Comparison of ENCODE assay signal across 22 cellular contexts in the genomic region with DNA sequence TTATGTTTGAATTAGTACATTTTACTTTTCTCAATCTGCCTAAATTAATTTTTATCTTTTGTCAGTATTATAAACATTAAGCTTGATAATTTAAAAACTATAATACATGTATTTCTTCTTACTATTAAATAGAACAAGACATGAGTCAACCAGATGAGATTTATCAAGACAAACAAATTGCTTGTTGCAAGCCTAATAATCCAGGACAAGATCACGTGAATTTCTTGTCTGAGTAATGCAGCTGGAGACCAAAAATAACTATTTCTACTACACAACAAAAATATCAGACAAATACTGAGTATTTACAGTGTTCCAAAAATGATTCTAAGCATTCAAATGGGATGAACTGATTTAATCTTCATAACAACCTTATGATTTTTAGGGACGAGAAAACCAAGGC.
"Had no signal": no experiment of that assay in that cellular context is flagged by ENCODE, and none has a peak within 500 bp of the region (broad histone marks: within the 10 kb centered on the region; RNA-seq: fewer than 3 reads in every experiment).

No MANE protein-coding gene starts in this region.

- H3K36me3 Mint-ChIP-seq: activated CD4-positive, alpha-beta memory T cell treated with anti-CD3 and anti-CD28 coated beads for 36 hours; activated naive CD8-positive, alpha-beta T cell treated with anti-CD3 and anti-CD28 coated beads for 36 hours; naive thymus-derived CD8-positive, alpha-beta T cell had no signal

- DNase-seq: activated B cell treated with CpG ODN at 0.5 μM for 24 hours; activated CD4-positive, alpha-beta memory T cell treated with anti-CD3 and anti-CD28 coated beads for 36 hours; activated CD4-positive, alpha-beta T cell treated with anti-CD3 and anti-CD28 coated beads for 4 hours; activated gamma-delta T cell treated with Interleukin-2 at 50 U/mL for 16 hours; activated naive CD8-positive, alpha-beta T cell treated with anti-CD3 and anti-CD28 coated beads for 36 hours; activated T-cell treated with anti-CD3 and anti-CD28 coated beads for 4 hours; amygdala; caudate nucleus; colonic mucosa; endodermal cell; glutamatergic neuron; kidney; mesendoderm; naive thymus-derived CD8-positive, alpha-beta T cell; ovary; psoas muscle; right lobe of liver; stimulated activated naive CD4-positive, alpha-beta T cell; T-helper 1 cell; T-helper 9 cell; upper lobe of right lung had no signal

- H3K4me1 ChIP-seq: colonic mucosa, psoas muscle, right lobe of liver, upper lobe of right lung had no signal

- H3K27ac ChIP-seq: colonic mucosa, ovary, psoas muscle, right lobe of liver, upper lobe of right lung had no signal

- ATAC-seq: naive thymus-derived CD8-positive, alpha-beta T cell; psoas muscle; right lobe of liver; upper lobe of right lung had no signal

- H3K4me1 Mint-ChIP-seq: activated B cell treated with CpG ODN at 0.5 μM for 24 hours; activated naive CD8-positive, alpha-beta T cell treated with anti-CD3 and anti-CD28 coated beads for 36 hours; endodermal cell; naive thymus-derived CD8-positive, alpha-beta T cell had no signal

- H3K27ac Mint-ChIP-seq: activated B cell treated with CpG ODN at 0.5 μM for 24 hours; activated CD4-positive, alpha-beta memory T cell treated with anti-CD3 and anti-CD28 coated beads for 36 hours; activated naive CD8-positive, alpha-beta T cell treated with anti-CD3 and anti-CD28 coated beads for 36 hours; activated T-helper 1 cell treated with anti-CD3 and anti-CD28 coated beads, Interleukin-12 subunit alpha, Interleukin-12 subunit beta, Interleukin-2, Interleukin-4 antibody, amounts not matched to agents 30 ng/mL and 10 ng/mL and 1 ng/mL, durations not matched to agents 14 hours and 24 hours and 36 hours; endodermal cell; naive thymus-derived CD8-positive, alpha-beta T cell had no signal

- H3K27me3 ChIP-seq: colonic mucosa, ovary, right lobe of liver, upper lobe of right lung had no signal

- H3K4me3 Mint-ChIP-seq: activated B cell treated with CpG ODN at 0.5 μM for 24 hours; activated CD4-positive, alpha-beta memory T cell treated with anti-CD3 and anti-CD28 coated beads for 36 hours; activated naive CD8-positive, alpha-beta T cell treated with anti-CD3 and anti-CD28 coated beads for 36 hours; activated T-helper 1 cell treated with anti-CD3 and anti-CD28 coated beads, Interleukin-12 subunit alpha, Interleukin-12 subunit beta, Interleukin-2, Interleukin-4 antibody, amounts not matched to agents 30 ng/mL and 10 ng/mL and 1 ng/mL, durations not matched to agents 14 hours and 24 hours and 36 hours; endodermal cell; naive thymus-derived CD8-positive, alpha-beta T cell had no signal

- H3K4me3 ChIP-seq: colonic mucosa, ovary, psoas muscle, right lobe of liver, upper lobe of right lung had no signal

- H3K9me3 ChIP-seq: colonic mucosa, ovary, psoas muscle, upper lobe of right lung had no signal

- H3K36me3 ChIP-seq: colonic mucosa, ovary, right lobe of liver, upper lobe of right lung had no signal

- H3K9me3 Mint-ChIP-seq: activated B cell treated with CpG ODN at 0.5 μM for 24 hours; activated T-helper 1 cell treated with anti-CD3 and anti-CD28 coated beads, Interleukin-12 subunit alpha, Interleukin-12 subunit beta, Interleukin-2, Interleukin-4 antibody, amounts not matched to agents 30 ng/mL and 10 ng/mL and 1 ng/mL, durations not matched to agents 14 hours and 24 hours and 36 hours had no signal
